Comparison of ENCODE assay signal across 8 cellular contexts in the genomic region with DNA sequence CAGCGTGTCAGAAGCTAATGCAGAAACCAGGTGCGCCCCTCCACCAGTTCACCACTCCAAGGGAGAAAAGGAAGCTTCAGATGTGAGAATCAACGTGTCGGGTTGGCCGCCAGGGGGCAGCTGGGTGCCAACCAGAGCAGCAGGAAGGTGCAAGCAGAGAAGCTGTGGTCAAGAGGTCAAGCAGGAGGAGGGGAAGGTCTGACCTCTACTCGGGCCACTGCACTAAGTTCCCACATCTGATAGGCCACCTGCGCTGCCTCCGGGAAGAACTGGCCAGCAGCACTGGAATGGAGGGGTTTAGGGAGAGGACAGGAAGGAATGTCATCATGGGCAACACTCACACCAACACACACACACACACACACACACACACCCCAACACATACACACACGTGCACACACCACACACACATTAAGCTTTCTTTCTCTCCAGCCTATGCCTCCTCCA. TPM values are rescaled to one million over a fixed set of nuclear protein-coding genes. Genes with fewer than 3 reads are reported as not detected.
DNase-seq lines count a peak whose midpoint lies in the region; ATAC-seq, FAIRE-seq and TF ChIP-seq lines count a peak whose summit lies in the region.

No MANE protein-coding gene starts in this region.

- no peak for TF ChIP-seq EP300 in transverse colon (IDR thresholded peaks at IDR 0.05; ENCODE audit: low read depth)

- no peaks in the 10 kb centered on the region for H3K9me3 ChIP-seq in pancreas
- no peaks in the 10 kb centered on the region for H3K9me3 ChIP-seq in transverse colon

- TF ChIP-seq POLR2A in transverse colon (IDR thresholded peaks at IDR 0.05): no peak

- H3K4me1 ChIP-seq in pancreas (peaks cover 0 to 4% (median 0%) of the 10 kb centered on the region in 3 donors), transverse colon (peaks cover 0 to 12% (median 0%) of the 10 kb centered on the region in 4 donors)

- TF ChIP-seq CTCF in pancreas (IDR thresholded peaks at IDR 0.05) (peak; percentile 62 to 80 (median 74)), transverse colon (IDR thresholded peaks at IDR 0.05) (peak; percentile 75 to 90 (median 85))

- peak; percentile 47 to 78 (median 74) for ATAC-seq in pancreas

- peak; percentile 15 for DNase-seq in NCI-H1436 (lab: John Stamatoyannopoulos, UW)
- no peak for DNase-seq in NCI-H1436 treated with DMSO at 0.1 percent for 48 hours (lab: John Stamatoyannopoulos, UW)
- DNase-seq in HK-2 (ENCODE audit: unreplicated experiment): peak; percentile 53
- DNase-seq in RPMI8226: peak; percentile 60
- peak; percentile 50 for DNase-seq in activated gamma-delta T cell treated with anti-CD3 and anti-CD28 coated beads, Interleukin-2, amount 50 U/mL, for 16 hours (ENCODE audit: low read depth)
- peak; percentile 77 for DNase-seq in germinal center (ENCODE audit: low spot score)
- peak; percentile 51 to 87 (median 70) for DNase-seq in pancreas
- DNase-seq in transverse colon: peak; percentile 77

- in situ Hi-C loops in transverse colon (cut with MboI; ENCODE audit: low pct_ligation_motif_present in 1 of 4, low pct_unique_long_range_greater_than_20kb in 1 of 4, low sequenced_read_pairs in 3 of 4): no loop called here

- intact Hi-C loops in pancreas (cut with DNase I): loop anchor here in 2 of 3 donors (5.0 to 10.0 kb wide), 3 partner anchors 36 to 119 kb away; no protein-coding TSS in a partner anchor
- intact Hi-C loops in transverse colon (cut with DNase I; ENCODE audit: low total_unique reads): loop anchor here (2.0 to 5.0 kb wide), 2 partner anchors 39 to 111 kb away; no protein-coding TSS in a partner anchor

- no peak for FAIRE-seq in pancreas (lab: Jason Lieb, UNC)

- H3K27ac ChIP-seq in pancreas (no peak overlapping the region), transverse colon (peak overlapping the region in 2 of 4 donors; percentile 36 to 39)

- 17 to 18% methylated on average over 9 of the region's 9 CpGs for WGBS in pancreas, 2 donors
- 10 to 12% methylated on average over 2 to 9 of the region's 9 CpGs for WGBS in transverse colon (ENCODE audit: low coverage in 1 of 2), 2 donors

- no peaks in the 10 kb centered on the region for H3K36me3 ChIP-seq in pancreas
- peaks cover 0 to 8% (median 4%) of the 10 kb centered on the region in 4 donors for H3K36me3 ChIP-seq in transverse colon

- H3K4me3 ChIP-seq in pancreas (no peak overlapping the region), transverse colon (no peak overlapping the region)

- no peaks in the 10 kb centered on the region for H3K27me3 ChIP-seq in pancreas
- H3K27me3 ChIP-seq in transverse colon: no peaks in the 10 kb centered on the region

RNA-seq across cellular contexts. Expression of a gene that starts 31.4 kb away (rescaled TPM):
- 10 to 100 TPM; 39.6 to 70.8 (median 48.7) TPM for total RNA-seq in pancreas
- polyA plus RNA-seq in pancreas: 10 to 100 TPM; 37.0 to 64.2 TPM
- 10 to 100 TPM; 19.1 to 79.0 (median 55.3) TPM for total RNA-seq in transverse colon

RNA-seq across cellular contexts. Expression of a gene that starts 45.4 kb away (rescaled TPM):
- total RNA-seq in pancreas (100 to 1,000 TPM in 1 of 6 donors, 10 to 100 TPM in 5; 66.3 to 118 (median 71.0) TPM), transverse colon (100 to 1,000 TPM in 3 of 4 donors, 10 to 100 TPM in 1; 63.9 to 296 (median 223) TPM)
- polyA plus RNA-seq in pancreas: 10 to 100 TPM; 36.4 to 54.7 TPM
